ENCODE assay signal across 8 cellular contexts in genomic region chr10:84140036-84140379, GRCh38. TPM values are rescaled to one million over a fixed set of nuclear protein-coding genes. Genes with fewer than 3 reads are reported as not detected.
DNase-seq lines count a peak whose midpoint lies in the region; ATAC-seq, FAIRE-seq and TF ChIP-seq lines count a peak whose summit lies in the region.

No MANE protein-coding gene starts in this region.

- H3K9ac ChIP-seq in kidney (ENCODE audit: low read length in 2 of 2) (peak overlapping the region; percentile 99), subcutaneous abdominal adipose tissue (ENCODE audit: low read length in 5 of 5) (peak overlapping the region; percentile 20 to 100 (median 99))

- no peak for TF ChIP-seq POLR2A in body of pancreas (IDR thresholded peaks at IDR 0.05)

- peaks cover 20% of the 10 kb centered on the region for H3K4me1 ChIP-seq in body of pancreas
- H3K4me1 ChIP-seq in kidney (ENCODE audit: control insufficient read depth in 1 of 2, insufficient read depth in 1 of 2, low read depth in 1 of 2, low read length in 2 of 2): peaks cover 7 to 11% of the 10 kb centered on the region in 2 donors
- peaks cover 2 to 24% (median 17%) of the 10 kb centered on the region in 5 donors for H3K4me1 ChIP-seq in subcutaneous abdominal adipose tissue (ENCODE audit: control insufficient read depth in 5 of 5, insufficient read depth in 5 of 5, low read length in 5 of 5)

- no peak for FAIRE-seq in kidney (lab: Jason Lieb, UNC)

- H3K4me3 ChIP-seq in GM12875 (ENCODE audit: low read depth, low read length) (peak overlapping the region; percentile 99), body of pancreas (peak overlapping the region; percentile 80 to 85), kidney (ENCODE audit: low read length in 2 of 2) (peak overlapping the region; percentile 97 to 98), subcutaneous abdominal adipose tissue (ENCODE audit: low read depth in 1 of 5, low read length in 5 of 5) (peak overlapping the region; percentile 78 to 100 (median 84))

- DNase-seq in LHCN-M2 (ENCODE audit: low read depth): peak; percentile 8
- peak; percentile 8 to 15 (median 14) for DNase-seq in body of pancreas
- no peak for DNase-seq in kidney
- no peak for DNase-seq in NCI-H128 (lab: John Stamatoyannopoulos, UW; ENCODE audit: unreplicated experiment)

- 4 to 5% methylated on average over 12 of the region's 12 CpGs for WGBS in body of pancreas, 2 donors

- H3K36me3 ChIP-seq in body of pancreas (replicated peaks in 1 of 2; ENCODE audit: insufficient read depth in 1 of 2, low read depth in 2 of 2): peaks cover 0 to 20% of the 10 kb centered on the region in 2 donors
- peaks cover 17 to 25% of the 10 kb centered on the region in 2 donors for H3K36me3 ChIP-seq in kidney (ENCODE audit: control insufficient read depth in 1 of 2, insufficient read depth in 2 of 2, low read length in 2 of 2)
- H3K36me3 ChIP-seq in subcutaneous abdominal adipose tissue (ENCODE audit: control insufficient read depth in 5 of 5, insufficient read depth in 5 of 5, low read length in 5 of 5): peaks cover 21 to 30% (median 24%) of the 10 kb centered on the region in 5 donors

- TF ChIP-seq CTCF in GM12875 (IDR thresholded peaks at IDR 0.05; ENCODE audit: borderline replicate concordance, insufficient read depth, low read depth, low read length) (no peak), body of pancreas (IDR thresholded peaks at IDR 0.05) (no peak), kidney (IDR thresholded peaks at IDR 0.05; ENCODE audit: borderline replicate concordance, extremely low read depth, insufficient read depth) (no peak)

- H3K27me3 ChIP-seq in body of pancreas (peaks cover 0 to 5% of the 10 kb centered on the region in 2 donors), subcutaneous abdominal adipose tissue (ENCODE audit: control insufficient read depth in 5 of 5, insufficient read depth in 4 of 5, low read length in 5 of 5) (no peaks in the 10 kb centered on the region)

- no peaks in the 10 kb centered on the region for H3K9me3 ChIP-seq in body of pancreas
- no peaks in the 10 kb centered on the region for H3K9me3 ChIP-seq in kidney (ENCODE audit: control insufficient read depth in 1 of 2, low read length in 2 of 2)
- H3K9me3 ChIP-seq in subcutaneous abdominal adipose tissue (ENCODE audit: control insufficient read depth in 5 of 5, low read length in 5 of 5): no peaks in the 10 kb centered on the region

- H3K27ac ChIP-seq in body of pancreas: peak overlapping the region; percentile 88 to 99 (median 96)
- peak overlapping the region; percentile 97 to 98 for H3K27ac ChIP-seq in kidney (ENCODE audit: low read depth in 2 of 2, low read length in 2 of 2)
- peak overlapping the region; percentile 95 for H3K27ac ChIP-seq in subcutaneous abdominal adipose tissue (ENCODE audit: low read depth, low read length)

- intact Hi-C loops in body of pancreas (cut with DNase I) (no loop called here), kidney (cut with DNase I) (loop anchor here (10.0 kb wide), 1 partner anchor 65 kb away; no protein-coding TSS in a partner anchor)

- ATAC-seq in body of pancreas (no peak), HG02885 (IDR thresholded peaks at IDR 0.05; ENCODE audit: poor library complexity, unreplicated experiment) (no peak), GM21717 (IDR thresholded peaks at IDR 0.05; ENCODE audit: unreplicated experiment) (no peak)

RNA-seq across cellular contexts. Expression of gene GHITM, which starts 0.7 kb away (rescaled TPM):
- total RNA-seq in LHCN-M2 (2014; rRNA removed): 173 and 191 TPM in 2 replicates
- 117 TPM for polyA plus RNA-seq in LHCN-M2 (2012)
- total RNA-seq in body of pancreas: 10 to 100 TPM; 52.1 to 55.5 TPM
- 134 TPM for total RNA-seq in kidney
- polyA plus RNA-seq in kidney (ENCODE audit: insufficient read depth, low read depth, low replicate concordance): 376 TPM

RNA-seq across cellular contexts. Expression of gene GPR15LG, which starts 33.6 kb away (rescaled TPM):
- total RNA-seq in LHCN-M2 (2014; rRNA removed) (not detected in 2 replicates), body of pancreas (not detected), kidney (0.44 TPM)
- polyA plus RNA-seq in LHCN-M2 (2012): not detected
- not detected for polyA plus RNA-seq in kidney (ENCODE audit: insufficient read depth, low read depth, low replicate concordance)

RNA-seq across cellular contexts. Expression of gene CDHR1, which starts 54.3 kb away (rescaled TPM):
- total RNA-seq in LHCN-M2 (2014; rRNA removed) (not detected in 2 replicates), body of pancreas (under 1 TPM in 1 of 2 donors, not detected in 1; 0.26 TPM), kidney (1.1 TPM)
- polyA plus RNA-seq in LHCN-M2 (2012): 0.04 TPM
- 0.47 TPM for polyA plus RNA-seq in kidney (ENCODE audit: insufficient read depth, low read depth, low replicate concordance)

Comparison
In these comparisons a context has a peak if more than half of its experiments do, and no peak if none do; other contexts are left out.
1. DNase-seq: peak in LHCN-M2 (single experiment) and body of pancreas (4 of 4); none in kidney (single experiment) and NCI-H128 (single experiment).
2. Peak in every context shown above with its lines, with median percentiles within 50 percentile points of each other: H3K4me3 ChIP-seq and H3K27ac ChIP-seq.